In genomic region chr1:27589841-27590426, GRCh38 we compare ENCODE assay signal across 1 cellular context.
TF ChIP-seq lines count a peak whose summit lies in the region.

No MANE protein-coding gene starts in this region.

TF ChIP-seq in Ishikawa, 13 proteins besides CTCF, POLR2A, EP300 and RAD21 (continued from another document):
- TF ChIP-seq, protein P1, sequence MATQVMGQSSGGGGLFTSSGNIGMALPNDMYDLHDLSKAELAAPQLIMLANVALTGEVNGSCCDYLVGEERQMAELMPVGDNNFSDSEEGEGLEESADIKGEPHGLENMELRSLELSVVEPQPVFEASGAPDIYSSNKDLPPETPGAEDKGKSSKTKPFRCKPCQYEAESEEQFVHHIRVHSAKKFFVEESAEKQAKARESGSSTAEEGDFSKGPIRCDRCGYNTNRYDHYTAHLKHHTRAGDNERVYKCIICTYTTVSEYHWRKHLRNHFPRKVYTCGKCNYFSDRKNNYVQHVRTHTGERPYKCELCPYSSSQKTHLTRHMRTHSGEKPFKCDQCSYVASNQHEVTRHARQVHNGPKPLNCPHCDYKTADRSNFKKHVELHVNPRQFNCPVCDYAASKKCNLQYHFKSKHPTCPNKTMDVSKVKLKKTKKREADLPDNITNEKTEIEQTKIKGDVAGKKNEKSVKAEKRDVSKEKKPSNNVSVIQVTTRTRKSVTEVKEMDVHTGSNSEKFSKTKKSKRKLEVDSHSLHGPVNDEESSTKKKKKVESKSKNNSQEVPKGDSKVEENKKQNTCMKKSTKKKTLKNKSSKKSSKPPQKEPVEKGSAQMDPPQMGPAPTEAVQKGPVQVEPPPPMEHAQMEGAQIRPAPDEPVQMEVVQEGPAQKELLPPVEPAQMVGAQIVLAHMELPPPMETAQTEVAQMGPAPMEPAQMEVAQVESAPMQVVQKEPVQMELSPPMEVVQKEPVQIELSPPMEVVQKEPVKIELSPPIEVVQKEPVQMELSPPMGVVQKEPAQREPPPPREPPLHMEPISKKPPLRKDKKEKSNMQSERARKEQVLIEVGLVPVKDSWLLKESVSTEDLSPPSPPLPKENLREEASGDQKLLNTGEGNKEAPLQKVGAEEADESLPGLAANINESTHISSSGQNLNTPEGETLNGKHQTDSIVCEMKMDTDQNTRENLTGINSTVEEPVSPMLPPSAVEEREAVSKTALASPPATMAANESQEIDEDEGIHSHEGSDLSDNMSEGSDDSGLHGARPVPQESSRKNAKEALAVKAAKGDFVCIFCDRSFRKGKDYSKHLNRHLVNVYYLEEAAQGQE (IDR thresholded peaks at IDR 0.05; ENCODE audit: low read depth): no peak
- no peak for TF ChIP-seq TAF1 (IDR thresholded peaks at IDR 0.05; ENCODE audit: low read depth)
- no peak for TF ChIP-seq CEBPB (IDR thresholded peaks at IDR 0.05)
TF ChIP-seq in Ishikawa: peak in this region for 6.
